Comparison of ENCODE assay signal across 7 cellular contexts in the genomic region with DNA sequence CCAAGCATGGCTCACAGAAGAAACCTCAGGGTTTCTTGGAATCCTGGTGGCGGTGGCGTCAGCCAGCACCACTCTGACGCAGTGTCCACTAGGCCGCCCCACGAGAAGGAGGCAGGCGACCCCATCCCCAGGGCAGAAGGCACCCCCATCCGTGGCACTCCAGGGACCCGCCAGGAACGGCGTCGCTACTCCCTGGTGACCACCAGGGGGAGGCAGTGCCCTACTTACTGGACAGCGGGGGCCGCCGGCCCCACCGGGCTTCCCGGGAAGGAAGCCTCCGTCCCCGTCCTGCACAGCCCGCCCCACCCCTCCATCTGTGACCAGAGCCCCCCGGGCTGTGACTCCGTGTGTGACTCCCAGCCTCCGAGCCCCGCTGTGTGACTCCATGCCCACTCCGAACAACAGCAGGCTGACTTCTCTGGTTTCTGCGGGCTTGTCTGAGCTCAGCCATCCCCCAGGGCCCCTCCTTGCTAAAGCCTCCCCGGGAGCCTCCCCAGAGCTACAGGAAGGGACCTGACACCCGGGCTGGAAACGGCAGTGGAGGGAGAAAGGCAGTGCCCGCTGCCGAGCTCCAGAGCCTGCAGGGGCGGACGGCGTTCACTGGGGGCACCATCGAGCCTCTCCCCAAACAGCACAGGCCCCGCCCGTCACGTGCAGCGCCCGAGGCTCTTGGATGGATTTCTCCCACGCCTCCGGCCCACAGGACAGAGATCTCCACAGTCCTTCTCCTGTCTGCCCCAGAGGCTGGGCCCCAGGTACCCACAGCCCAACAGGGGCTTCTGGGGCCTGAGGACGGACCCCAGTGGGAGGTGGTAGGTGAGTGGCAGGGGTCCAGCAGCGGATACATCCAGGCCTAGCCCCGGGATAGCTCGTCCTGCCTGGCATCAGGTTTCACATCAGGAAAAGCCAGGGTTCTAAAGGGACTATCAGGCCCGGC.
A peak's percentile ranks its signal among the peaks of the same experiment; 100 is the strongest.
DNase-seq lines count a peak whose midpoint lies in the region; ATAC-seq and FAIRE-seq lines count a peak whose summit lies in the region.

No MANE protein-coding gene starts in this region.

- no peaks in the 10 kb centered on the region for H3K27me3 Mint-ChIP-seq in effector memory CD8-positive, alpha-beta T cell
- H3K27me3 Mint-ChIP-seq in memory B cell, result peaks cover 9% of the 10 kb centered on the region

- H3K36me3 Mint-ChIP-seq in effector memory CD8-positive, alpha-beta T cell (ENCODE audit: insufficient read depth), result peaks cover 12% of the 10 kb centered on the region
- H3K36me3 Mint-ChIP-seq in memory B cell, result no peaks in the 10 kb centered on the region

- peaks cover 9 to 11% of the 10 kb centered on the region in 2 donors for H3K4me1 Mint-ChIP-seq in effector memory CD8-positive, alpha-beta T cell (ENCODE audit: low read depth in 2 of 2)
- H3K4me1 Mint-ChIP-seq in memory B cell, result peaks cover 2% of the 10 kb centered on the region

- H3K4me3 Mint-ChIP-seq in effector memory CD8-positive, alpha-beta T cell, result peak overlapping the region; percentile 91 to 94
- peak overlapping the region; percentile 92 for H3K4me3 Mint-ChIP-seq in memory B cell

- peak overlapping the region; percentile 46 to 75 for H3K27ac Mint-ChIP-seq in effector memory CD8-positive, alpha-beta T cell
- peak overlapping the region; percentile 9 for H3K27ac Mint-ChIP-seq in memory B cell

- DNase-seq in GM18507 (ENCODE audit: extremely low spot score, insufficient read length, low read depth) (peak; percentile 84), HUDEP-2 (lab: John Stamatoyannopoulos, UW; ENCODE audit: unreplicated experiment in 76 of 76) (peak in 74 of 76 experiments; percentile 23 to 89 (median 76)), NOMO-1 treated with DMSO at 0.1 percent for 48 hours (lab: John Stamatoyannopoulos, UW; ENCODE audit: unreplicated experiment) (peak; percentile 75), memory B cell (ENCODE audit: low spot score in 2 of 2) (peak; percentile 69 to 79)
- DNase-seq in activated CD8-positive, alpha-beta memory T cell treated with anti-CD3 and anti-CD28 coated beads for 48 hours (ENCODE audit: low read depth in 2 of 3, low spot score in 2 of 3), result peak; percentile 36 to 63 (median 52)
- DNase-seq in effector memory CD8-positive, alpha-beta T cell, result peak; percentile 67 to 72 (median 69)
- DNase-seq in stimulated activated CD4-positive, alpha-beta T cell treated with anti-CD3 and anti-CD28 coated beads, TNF-alpha, amount 100 ng/mL, for 24 hours (ENCODE audit: low read depth in 3 of 3), result peak; percentile 48 to 74 (median 58)

- H3K9me3 Mint-ChIP-seq in effector memory CD8-positive, alpha-beta T cell, result no peaks in the 10 kb centered on the region
- H3K9me3 Mint-ChIP-seq in memory B cell, result no peaks in the 10 kb centered on the region

- peak; percentile 95 for ATAC-seq in effector memory CD8-positive, alpha-beta T cell (replicated peaks)
- peak; percentile 96 for ATAC-seq in memory B cell (ENCODE audit: low read depth)

- FAIRE-seq in GM18507 (lab: Jason Lieb, UNC), result peak; percentile 71

Comparison
In these comparisons a context has a peak if more than half of its experiments do, and no peak if none do; other contexts are left out.
1. Peak in every context shown above with its lines: DNase-seq and ATAC-seq.